ENCODE assay signal across 1 cellular context in genomic region chr18:26089247-26090129, GRCh38.
TF ChIP-seq lines count a peak whose summit lies in the region.

No MANE protein-coding gene starts in this region.

TF ChIP-seq in K562, 482 proteins besides CTCF, POLR2A, EP300 and RAD21 (continued from another document and continues in another):
- TF ChIP-seq RREB1 (CRISPR knock-in tag; IDR thresholded peaks at IDR 0.05) (no peak), TBL1XR1 (IDR thresholded peaks at IDR 0.05; ENCODE audit: low read length in 2 of 2) (no peak), MED1 (CRISPR knock-in tag; IDR thresholded peaks at IDR 0.05; ENCODE audit: borderline replicate concordance) (peak; percentile 57; the same call in 1 of the 2 replicates), ZNF695 (CRISPR knock-in tag; IDR thresholded peaks at IDR 0.05) (no peak), CHD1 (IDR thresholded peaks at IDR 0.05; ENCODE audit: low read length) (peak; percentile 60), RCOR1 (IDR thresholded peaks at IDR 0.05; ENCODE audit: borderline replicate concordance in 1 of 2, low read depth in 2 of 2, low read length in 2 of 2) (no peak), CBX2 (IDR thresholded peaks at IDR 0.05; ENCODE audit: insufficient read depth, low read length, poor library complexity, severe bottlenecking) (no peak), CEBPZ (IDR thresholded peaks at IDR 0.05; ENCODE audit: borderline replicate concordance, low read depth, low read length) (no peak), DPF2 (IDR thresholded peaks at IDR 0.05) (no peak; the same call in 1 of the 2 replicates), HDAC2 (IDR thresholded peaks at IDR 0.05) (peak; percentile 11; the same call in 1 of the 2 replicates), U2AF2 (optimal IDR thresholded peaks at IDR 0.05; ENCODE audit: low read depth, low read length) (no peak), E2F8 (IDR thresholded peaks at IDR 0.05; ENCODE audit: low read depth, partially characterized antibody) (no peak), PHF21A (IDR thresholded peaks at IDR 0.05; ENCODE audit: borderline replicate concordance, low read depth) (no peak), NFATC3 (IDR thresholded peaks at IDR 0.05) (no peak), IRF2 (CRISPR knock-in tag; IDR thresholded peaks at IDR 0.05) (no peak), SIN3A (IDR thresholded peaks at IDR 0.05; ENCODE audit: borderline replicate concordance in 2 of 2, control insufficient read depth in 1 of 2, low read depth in 2 of 2, low read length in 2 of 2) (0 out of 4 replicates have a peak, but pooled peaks of 1 of the 2 experiments have one; percentile 65), KAT8 (IDR thresholded peaks at IDR 0.05; ENCODE audit: low read depth) (no peak), PHF8 (IDR thresholded peaks at IDR 0.05; ENCODE audit: borderline replicate concordance, low read length) (no peak), ZNF512 (tag; IDR thresholded peaks at IDR 0.05) (no peak), JUN (IDR thresholded peaks at IDR 0.05; ENCODE audit: borderline replicate concordance, low read depth, low read length) (no peak; the same call in 1 of the 2 replicates), JUN (CRISPR knock-in tag; IDR thresholded peaks at IDR 0.05; ENCODE audit: borderline replicate concordance) (no peak), SIN3B (IDR thresholded peaks at IDR 0.05; ENCODE audit: low read depth) (no peak), ZBTB1 (CRISPR knock-in tag; IDR thresholded peaks at IDR 0.05; ENCODE audit: borderline replicate concordance, low read depth) (no peak), E2F1 (CRISPR knock-in tag; IDR thresholded peaks at IDR 0.05) (no peak), ZNF174 (CRISPR knock-in tag; IDR thresholded peaks at IDR 0.05) (no peak), ZNF561 (CRISPR knock-in tag; conservative IDR thresholded peaks at IDR 0.05) (no peak), KHSRP (IDR thresholded peaks at IDR 0.05) (no peak), CBFA2T2 (conservative IDR thresholded peaks at IDR 0.05) (no peak), NR1H2 (CRISPR knock-in tag; IDR thresholded peaks at IDR 0.05) (no peak), ZFPM2 (CRISPR knock-in tag; IDR thresholded peaks at IDR 0.05) (no peak), ZBTB7A (IDR thresholded peaks at IDR 0.05; ENCODE audit: borderline replicate concordance, control insufficient read depth, low read depth, low read length) (peak; percentile 93; the same call in 1 of the 2 replicates), ZSCAN29 (IDR thresholded peaks at IDR 0.05) (0 out of 2 replicates have a peak, but pooled peaks have one; percentile 17), ZBTB33 (CRISPR knock-in tag; IDR thresholded peaks at IDR 0.05) (no peak), FOXA3 (CRISPR knock-in tag; conservative IDR thresholded peaks at IDR 0.05 in 1 of 2, IDR thresholded peaks at IDR 0.05 in 1 of 2) (peak in 1 of 2 experiments; percentile 40; a peak in 1 of 4 replicates), MAZ (CRISPR knock-in tag; conservative IDR thresholded peaks at IDR 0.05 in 1 of 2, IDR thresholded peaks at IDR 0.05 in 1 of 2) (peak in 1 of 2 experiments; percentile 17; a peak in 1 of 4 replicates), IRF1 (CRISPR knock-in tag; IDR thresholded peaks at IDR 0.05; ENCODE audit: borderline replicate concordance) (no peak), ZNF830 (CRISPR knock-in tag; IDR thresholded peaks at IDR 0.05) (0 out of 2 replicates have a peak, but pooled peaks have one; percentile 25), HDAC1 (IDR thresholded peaks at IDR 0.05) (peak in 1 of 2 experiments; percentile 15; a peak in 1 of 4 replicates), ARNT (IDR thresholded peaks at IDR 0.05) (no peak), SP2 (IDR thresholded peaks at IDR 0.05; ENCODE audit: extremely low read depth, low read depth, low read length, poor library complexity, severe bottlenecking) (no peak), TSC22D4 (tag; IDR thresholded peaks at IDR 0.05) (no peak), CLOCK (CRISPR knock-in tag; IDR thresholded peaks at IDR 0.05; ENCODE audit: borderline replicate concordance) (no peak), MTA2 (IDR thresholded peaks at IDR 0.05; ENCODE audit: low read depth) (no peak), ZNF3 (CRISPR knock-in tag; IDR thresholded peaks at IDR 0.05) (no peak)
